In the genomic region with DNA sequence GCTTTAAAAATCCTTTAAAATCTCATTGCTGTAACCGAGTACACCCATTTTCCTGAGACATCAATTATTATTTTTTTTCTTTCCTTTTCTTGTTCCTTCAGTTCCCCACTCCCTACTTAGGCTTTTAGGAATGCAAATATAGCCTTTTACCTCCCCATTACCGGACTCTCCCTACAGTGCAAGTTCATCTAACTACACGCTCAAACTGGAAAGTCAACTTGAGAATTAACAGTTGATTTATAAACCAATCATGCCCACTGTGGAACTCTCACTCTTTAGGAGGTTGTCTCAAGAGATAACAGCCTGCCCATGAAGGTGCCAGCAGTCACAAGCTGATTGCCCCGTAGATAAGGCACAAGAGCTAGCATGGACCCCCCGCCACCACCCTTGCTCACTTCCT, we compare ENCODE assay signal across 20 cellular contexts. TPM values are rescaled to one million over a fixed set of nuclear protein-coding genes. Genes with fewer than 3 reads are reported as not detected.
DNase-seq lines count a peak whose midpoint lies in the region; ATAC-seq, FAIRE-seq and TF ChIP-seq lines count a peak whose summit lies in the region.
"Had no signal": no experiment of that assay in that cellular context is flagged by ENCODE, and none has a peak within 500 bp of the region (broad histone marks: within the 10 kb centered on the region; RNA-seq: fewer than 3 reads in every experiment).

No MANE protein-coding gene starts in this region.

- no peak for TF ChIP-seq EP300 in H1 (IDR thresholded peaks at IDR 0.05; ENCODE audit: borderline replicate concordance in 1 of 2, low read depth in 2 of 2, low read length in 2 of 2)

- no peak for TF ChIP-seq RAD21 in H1 (IDR thresholded peaks at IDR 0.05 in 1 of 2, conservative IDR thresholded peaks at IDR 0.05 in 1 of 2; ENCODE audit: low read depth in 2 of 2, low read length in 2 of 2)

- no peaks in the 10 kb centered on the region for H3K79me2 ChIP-seq in H1 (ENCODE audit: control insufficient read depth in 1 of 2, insufficient read depth in 2 of 2, low read length in 2 of 2)

- H3K36me3 ChIP-seq in H1 (ENCODE audit: control insufficient read depth in 2 of 4, insufficient read depth in 4 of 4, low read length in 3 of 4): no peaks in the 10 kb centered on the region
- H3K36me3 ChIP-seq: BLaER1 treated with 17β-estradiol and CSF1 and Interleukin-3, amounts not matched to agents 10 nM and 100 nM had no signal

- no peaks in the 10 kb centered on the region; a peak in 1 of 7 replicates for H3K27me3 ChIP-seq in H1 (replicated peaks in 1 of 4; ENCODE audit: control insufficient read depth in 3 of 4, extremely low read depth in 1 of 4, insufficient read depth in 3 of 4, low read length in 3 of 4)
- H3K27me3 ChIP-seq: BLaER1 treated with 17β-estradiol and CSF1 and Interleukin-3, amounts not matched to agents 10 nM and 100 nM had no signal

- POLR2A ChIA-PET in H1 (lab: Charles Lee; ENCODE audit: partially characterized antibody): interaction anchor here (0.8 kb wide), 1 partner anchor 9 kb away, joined by 3 read pairs; no protein-coding TSS in a partner anchor

- BruUV-seq in Calu3 (replicated peaks; lab: Mats Ljungman, UMichigan): no TSS peak

- H3K4me1 Mint-ChIP-seq in Calu3 (ENCODE audit: low read depth, unreplicated experiment) (peaks cover 37% of the 10 kb centered on the region), osteocyte (ENCODE audit: unreplicated experiment) (no peaks in the 10 kb centered on the region)
- H3K4me1 Mint-ChIP-seq: CD4-positive, CD25-positive, alpha-beta regulatory T cell had no signal

- H3K4me1 ChIP-seq in H1 (replicated peaks in 1 of 4; ENCODE audit: control insufficient read depth in 3 of 4, insufficient read depth in 4 of 4, low read length in 3 of 4): peaks cover 0 to 7% (median 0%) of the 10 kb centered on the region in 4 experiments; a peak in 4 of 7 replicates
- H3K4me1 ChIP-seq: BLaER1 treated with 17β-estradiol and CSF1 and Interleukin-3, amounts not matched to agents 10 nM and 100 nM had no signal

- H3K4me3 ChIP-seq in Jurkat, Clone E6-1 (ENCODE audit: low read length): no peak overlapping the region
- peak overlapping the region in 1 of 4 experiments; percentile 11; a peak in 1 of 8 replicates for H3K4me3 ChIP-seq in H1 (ENCODE audit: extremely low read depth in 1 of 4, insufficient read depth in 2 of 4, low read depth in 3 of 4, low read length in 4 of 4)
- H3K4me3 ChIP-seq: BLaER1 treated with 17β-estradiol and CSF1 and Interleukin-3, amounts not matched to agents 10 nM and 100 nM had no signal

- TF ChIP-seq CTCF in Calu3 (IDR thresholded peaks at IDR 0.05; ENCODE audit: unreplicated experiment) (no peak), H1 (IDR thresholded peaks at IDR 0.05; ENCODE audit: control extremely low read depth in 1 of 3, insufficient read depth in 1 of 3, low read depth in 1 of 3, low read length in 3 of 3) (no peak), osteocyte (IDR thresholded peaks at IDR 0.05) (no peak)

- no peak overlapping the region for H4K8ac ChIP-seq in H1 (ENCODE audit: extremely low read depth, insufficient read depth, low read length)

- H3K27me3 Mint-ChIP-seq in Calu3 (ENCODE audit: unreplicated experiment): no peaks in the 10 kb centered on the region
- H3K27me3 Mint-ChIP-seq in osteocyte (ENCODE audit: unreplicated experiment): peaks cover 6% of the 10 kb centered on the region

- peaks cover 5% of the 10 kb centered on the region for H3K9me3 Mint-ChIP-seq in Calu3 (ENCODE audit: low read depth, unreplicated experiment)
- H3K9me3 Mint-ChIP-seq in osteocyte (ENCODE audit: unreplicated experiment): peaks cover 4% of the 10 kb centered on the region

- H3K36me3 Mint-ChIP-seq in Calu3 (ENCODE audit: insufficient read depth, unreplicated experiment): peaks cover 5% of the 10 kb centered on the region
- H3K36me3 Mint-ChIP-seq in osteocyte (ENCODE audit: unreplicated experiment): no peaks in the 10 kb centered on the region
- H3K36me3 Mint-ChIP-seq: CD4-positive, CD25-positive, alpha-beta regulatory T cell had no signal

- H3K27ac ChIP-seq in H1 (ENCODE audit: low read depth, low read length): no peak overlapping the region
- H3K27ac ChIP-seq: BLaER1 treated with 17β-estradiol and CSF1 and Interleukin-3, amounts not matched to agents 10 nM and 100 nM had no signal

- intact Hi-C loops in Calu3 (cut with micrococcal nuclease; ENCODE audit: unreplicated experiment): loop anchor here (5.0 kb wide), 1 partner anchor 62 kb away; no protein-coding TSS in a partner anchor

- H3K14ac ChIP-seq in H1 (ENCODE audit: insufficient read length): no peak overlapping the region

- H3K79me1 ChIP-seq in H1 (ENCODE audit: low read depth, low read length): no peaks in the 10 kb centered on the region

- TF ChIP-seq POLR2A in H1 (IDR thresholded peaks at IDR 0.05; ENCODE audit: control extremely low read depth in 1 of 2, low read depth in 2 of 2, low read length in 2 of 2): no peak

- H2AK5ac ChIP-seq in H1 (ENCODE audit: low read depth, low read length): no peak overlapping the region

- H3K4me3 Mint-ChIP-seq in Calu3 (ENCODE audit: low read depth, unreplicated experiment) (peak overlapping the region; percentile 53), osteocyte (ENCODE audit: unreplicated experiment) (no peak overlapping the region)
- H3K4me3 Mint-ChIP-seq: CD4-positive, CD25-positive, alpha-beta regulatory T cell had no signal

- no peak overlapping the region for H2BK15ac ChIP-seq in H1 (ENCODE audit: low read length)

- H2BK12ac ChIP-seq in H1 (ENCODE audit: low read depth, low read length): peak overlapping the region; percentile 43; the same call in 1 of the 2 replicates

- H3K27ac Mint-ChIP-seq in Calu3 (ENCODE audit: unreplicated experiment) (peak overlapping the region; percentile 43), osteocyte (ENCODE audit: unreplicated experiment) (no peak overlapping the region)
- H3K27ac Mint-ChIP-seq: CD4-positive, CD25-positive, alpha-beta regulatory T cell had no signal

- no peak for ATAC-seq in GM19463 (IDR thresholded peaks at IDR 0.05; ENCODE audit: unreplicated experiment)
- no peak for ATAC-seq in GM21447 (IDR thresholded peaks at IDR 0.05; ENCODE audit: unreplicated experiment)
- ATAC-seq in HG03520 (IDR thresholded peaks at IDR 0.05; ENCODE audit: unreplicated experiment): no peak

- CTCF ChIA-PET in Calu3 (lab: Charles Lee): interaction anchor here (1.1 kb wide), 1 partner anchor 71 kb away, joined by 3 read pairs; no protein-coding TSS in a partner anchor
- CTCF ChIA-PET in H1 (lab: Charles Lee; ENCODE audit: partially characterized antibody): interaction anchor here (0.6 to 1.5 kb wide), 4 partner anchors 8 to 65 kb away, joined by 3 to 4 read pairs (median 4); no protein-coding TSS in a partner anchor

- H3K9me3 ChIP-seq in H1 (ENCODE audit: insufficient read depth in 2 of 2, low read depth in 1 of 2, low read length in 1 of 2): peaks cover 7 to 15% of the 10 kb centered on the region in 2 experiments

- H2BK120ac ChIP-seq in H1 (replicated peaks; ENCODE audit: low read depth, low read length): peak overlapping the region; percentile 1

- no peaks in the 10 kb centered on the region for H4K20me1 ChIP-seq in H1 (replicated peaks in 1 of 2; ENCODE audit: control insufficient read depth in 1 of 2, insufficient read depth in 2 of 2, low read length in 2 of 2)
- H4K20me1 ChIP-seq: BLaER1 treated with 17β-estradiol and CSF1 and Interleukin-3, amounts not matched to agents 10 nM and 100 nM had no signal

- no peak overlapping the region for H3K4me2 ChIP-seq in H1 (ENCODE audit: insufficient read depth in 1 of 2, low read depth in 2 of 2, low read length in 2 of 2)
- H3K4me2 ChIP-seq: BLaER1 treated with 17β-estradiol and CSF1 and Interleukin-3, amounts not matched to agents 10 nM and 100 nM had no signal

- 83% methylated on average over 5 of the region's 5 CpGs; no CpG with 5 or more reads in 1 of the 2 experiments for WGBS in H1 (ENCODE audit: extremely low coverage in 1 of 2, insufficient coverage in 1 of 2, insufficient read length in 1 of 2, insufficient replicate concordance in 2 of 2, low coverage in 1 of 2, low lambda C conversion rate in 2 of 2, missing lambda C conversion rate in 1 of 2), 2 experiments

- no peak overlapping the region for H3K56ac ChIP-seq in H1 (replicated peaks; ENCODE audit: insufficient read length, low read depth, low read length)

- peak overlapping the region; percentile 31; the same call in 1 of the 2 replicates for H2BK5ac ChIP-seq in H1 (ENCODE audit: low read depth, low read length)

- H3K23ac ChIP-seq in H1 (ENCODE audit: insufficient read length): no peak overlapping the region

- DNase-seq in Calu3: peak; percentile 22
- peak; percentile 5 for DNase-seq in Jurkat, Clone E6-1 (ENCODE audit: low read depth, low spot score)
- DNase-seq in H1 (ENCODE audit: low read depth in 1 of 2, low spot score in 2 of 2): peak in 1 of 2 experiments; percentile 33
- DNase-seq in osteocyte (ENCODE audit: extremely low spot score, unreplicated experiment): peak; percentile 40
- no peak for DNase-seq in RKO (ENCODE audit: low spot score)
- DNase-seq: 8988T; AML-193; CD4-positive, CD25-positive, alpha-beta regulatory T cell; DMS153; DMS79 treated with DMSO at 0.1 percent for 48 hours; EL; KBM-7 had no signal

- H3K18ac ChIP-seq in H1 (ENCODE audit: extremely low read depth, low read length): no peak overlapping the region

- H3K4ac ChIP-seq in H1 (replicated peaks; ENCODE audit: insufficient read length, low read depth, low read length): no peak overlapping the region

- H2BK20ac ChIP-seq in H1 (ENCODE audit: low read length): peak overlapping the region; percentile 40

- no peak overlapping the region for H4K5ac ChIP-seq in H1 (ENCODE audit: insufficient read length, low read depth, low read length)

- H2AFZ ChIP-seq in H1 (ENCODE audit: low read length): peak overlapping the region; percentile 62; the same call in 1 of the 2 replicates

- no peaks in the 10 kb centered on the region for H3K23me2 ChIP-seq in H1 (ENCODE audit: low read depth, low read length)

- no peak overlapping the region for H4K91ac ChIP-seq in H1 (replicated peaks; ENCODE audit: insufficient read length, low read length)

- H3K9ac ChIP-seq in H1 (replicated peaks in 1 of 4; ENCODE audit: extremely low read depth in 1 of 4, low read depth in 3 of 4, low read length in 3 of 4): no peak overlapping the region
- H3K9ac ChIP-seq: BLaER1 treated with 17β-estradiol and CSF1 and Interleukin-3, amounts not matched to agents 10 nM and 100 nM had no signal

- FAIRE-seq in H1 (lab: Jason Lieb, UNC): no peak
- FAIRE-seq: GM12891, GM19239, HTR-8/SVneo had no signal

RNA-seq across cellular contexts. Expression of a gene that starts 35.1 kb away (rescaled TPM):
- total RNA-seq in Calu3 (2022): 74.0 and 82.8 TPM in 2 replicates
- polyA plus RNA-seq in Jurkat, Clone E6-1 (2012; ENCODE audit: insufficient read depth, insufficient read length): not detected
- total RNA-seq in H1 (2021; fragmentation: NEBNext Ultra II Directional; extraction: Animal tissue kit (Norgen Biotek cat#: 25700)): not detected in 2 replicates
- 0.23 TPM in 1 of 2 replicates, not detected in the other for polyA plus RNA-seq in H1 (2011; rRNA removed)
- 0.14 TPM for polyA plus RNA-seq in H1 (2011; cell fraction: cytosol; rRNA removed)
- polyA plus RNA-seq in H1 (2011; cell fraction: nucleus; rRNA removed): not detected
- polyA plus RNA-seq in H1 (2012, experiment 1 of 2): 0.29 to 0.54 TPM (median 0.32 TPM) in 3 of 4 replicates, not detected in the other
- polyA plus RNA-seq in H1 (2012, experiment 2 of 2): not detected
- polyA plus RNA-seq in H1 (2013, experiment 1 of 2): not detected
- polyA plus RNA-seq in H1 (2013, experiment 2 of 2): not detected
- polyA minus RNA-seq in H1 (2011; rRNA and poly(A)+ RNA removed): 0.16 TPM in 1 of 2 replicates, not detected in the other
- not detected for polyA minus RNA-seq in H1 (2011; cell fraction: cytosol; rRNA and poly(A)+ RNA removed)
- not detected for polyA minus RNA-seq in H1 (2011; cell fraction: nucleus; rRNA and poly(A)+ RNA removed)
- not detected in 2 replicates for total RNA-seq in osteocyte
- total RNA-seq: CD4-positive, CD25-positive, alpha-beta regulatory T cell; H7 had no signal
- polyA plus RNA-seq: CD4-positive, CD25-positive, alpha-beta regulatory T cell had no signal

RNA-seq across cellular contexts. Expression of a gene that starts 36.7 kb away (rescaled TPM):
- total RNA-seq in Calu3 (2022) (not detected in 2 replicates), osteocyte (not detected in 2 replicates)
- not detected for polyA plus RNA-seq in Jurkat, Clone E6-1 (2012; ENCODE audit: insufficient read depth, insufficient read length)
- total RNA-seq in H1 (2021; fragmentation: NEBNext Ultra II Directional; extraction: Animal tissue kit (Norgen Biotek cat#: 25700)): not detected in 2 replicates
- polyA plus RNA-seq in H1 (2011; rRNA removed): not detected in 2 replicates
- polyA plus RNA-seq in H1 (2011; cell fraction: cytosol; rRNA removed): not detected
- not detected for polyA plus RNA-seq in H1 (2011; cell fraction: nucleus; rRNA removed)
- not detected in 4 replicates for polyA plus RNA-seq in H1 (2012, experiment 1 of 2)
- not detected for polyA plus RNA-seq in H1 (2012, experiment 2 of 2)
- polyA plus RNA-seq in H1 (2013, experiment 1 of 2): not detected
- polyA plus RNA-seq in H1 (2013, experiment 2 of 2): not detected
- polyA minus RNA-seq in H1 (2011; rRNA and poly(A)+ RNA removed): not detected in 2 replicates
- not detected for polyA minus RNA-seq in H1 (2011; cell fraction: cytosol; rRNA and poly(A)+ RNA removed)
- not detected for polyA minus RNA-seq in H1 (2011; cell fraction: nucleus; rRNA and poly(A)+ RNA removed)
- total RNA-seq: CD4-positive, CD25-positive, alpha-beta regulatory T cell; H7 had no signal
- polyA plus RNA-seq: CD4-positive, CD25-positive, alpha-beta regulatory T cell had no signal

Comparison
In these comparisons a context has a peak if more than half of its experiments do, and no peak if none do; other contexts are left out.
1. RNA of a gene that starts 35.1 kb away (total RNA-seq): 74.0 to 82.8 TPM in Calu3; not detected in H1 and not detected in osteocyte; every median in the first group is over 10 times any median in the second.